ENCODE assay signal across 28 cellular contexts in the genomic region with DNA sequence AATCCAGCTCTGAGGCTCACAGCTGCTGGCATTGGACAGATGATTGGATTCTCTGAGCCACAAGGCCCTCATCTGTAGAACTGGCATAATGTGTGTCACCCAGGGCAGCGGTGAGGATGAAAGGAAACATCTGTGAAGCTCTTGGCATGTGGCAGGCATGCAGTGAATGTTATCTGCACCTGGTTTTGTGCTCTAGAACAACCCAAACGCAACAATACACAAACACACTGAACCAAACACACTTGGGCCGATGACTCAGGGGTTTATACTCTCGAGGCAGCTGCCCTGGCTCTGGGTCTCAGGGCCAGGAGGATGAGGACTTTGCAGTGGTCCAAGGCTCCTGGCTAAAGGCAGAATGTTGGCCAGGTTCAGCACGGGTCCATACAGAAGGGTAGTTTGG.
A peak's percentile ranks its signal among the peaks of the same experiment; 100 is the strongest.
DNase-seq lines count a peak whose midpoint lies in the region; ATAC-seq and TF ChIP-seq lines count a peak whose summit lies in the region.
"Had no signal": no experiment of that assay in that cellular context is flagged by ENCODE, and none has a peak within 500 bp of the region (broad histone marks: within the 10 kb centered on the region; RNA-seq: fewer than 3 reads in every experiment).

No MANE protein-coding gene starts in this region.

- TF ChIP-seq EP300 in stomach (IDR thresholded peaks at IDR 0.05) = no peak

- DNase-seq in AG08396 (ENCODE audit: low spot score) (peak; percentile 74), amniotic epithelial cell (ENCODE audit: low read depth) (peak; percentile 46), fibroblast of the aortic adventitia (ENCODE audit: low read depth) (peak; percentile 32), omental fat pad (ENCODE audit: low spot score) (no peak), DMS 273 (lab: John Stamatoyannopoulos, UW; ENCODE audit: unreplicated experiment) (no peak), NCI-H2029 treated with DMSO at 0.1 percent for 48 hours (lab: John Stamatoyannopoulos, UW) (no peak), stomach (no peak)
- DNase-seq: activated CD4-positive, alpha-beta memory T cell treated with anti-CD3 and anti-CD28 coated beads for 36 hours; activated CD4-positive, CD25-positive, alpha-beta regulatory T cell treated with anti-CD3 and anti-CD28 coated beads, Interleukin-2, amount 50 U/mL, for 72 hours; activated CD8-positive, alpha-beta memory T cell treated with anti-CD3 and anti-CD28 coated beads, Interleukin-2, amount 50 U/mL, for 48 hours; COR-L47; DND-41; HCEC 1CT; KBM-7; MG63; NCI-H1436; NCI-H446 treated with DMSO at 0.1 percent for 48 hours; NCI-H82; stimulated activated CD8-positive, alpha-beta memory T cell treated with anti-CD3 and anti-CD28 coated beads, Interleukin-4, amount 100 ng/mL, for 48 hours; stimulated activated naive CD8-positive, alpha-beta T cell treated with anti-CD3 and anti-CD28 coated beads, Interleukin-15, amount 100 ng/mL, for 72 hours; transverse colon had no signal

- TF ChIP-seq CTCF in fibroblast of the aortic adventitia (IDR thresholded peaks at IDR 0.05; ENCODE audit: insufficient read depth, low read length) (no peak), omental fat pad (IDR thresholded peaks at IDR 0.05) (no peak), stomach (IDR thresholded peaks at IDR 0.05) (no peak)

- H3K4me1 ChIP-seq in stomach = peaks cover 0 to 13% (median 7%) of the 10 kb centered on the region in 4 donors
- H3K4me1 ChIP-seq: neural progenitor cell, psoas muscle, transverse colon had no signal

- H3K27me3 ChIP-seq in stomach = no peaks in the 10 kb centered on the region
- H3K27me3 ChIP-seq: BLaER1 treated with 17β-estradiol and CSF1 and Interleukin-3, amounts not matched to agents 10 nM and 100 nM; MG63; neural progenitor cell; transverse colon had no signal

- TF ChIP-seq POLR2A in stomach (IDR thresholded peaks at IDR 0.05) = no peak

- peak; percentile 4 for ATAC-seq in omental fat pad (ENCODE audit: low FRiP score)
- ATAC-seq in GM21423 (IDR thresholded peaks at IDR 0.05; ENCODE audit: unreplicated experiment) = no peak
- ATAC-seq: psoas muscle; stimulated activated naive CD8-positive, alpha-beta T cell treated with anti-CD3 and anti-CD28 coated beads, Interleukin-15, amount 100 ng/mL, for 72 hours had no signal

- intact Hi-C loops in stomach (cut with DNase I; ENCODE audit: low total_unique reads) = no loop called here

- peak overlapping the region in 1 of 5 donors; percentile 17 for H3K27ac ChIP-seq in stomach
- H3K27ac ChIP-seq: neural progenitor cell, psoas muscle, RWPE1, SK-N-MC, transverse colon had no signal

- H3K36me3 ChIP-seq in stomach = peaks cover 32 to 96% (median 96%) of the 10 kb centered on the region in 4 donors
- H3K36me3 ChIP-seq: neural progenitor cell had no signal

- WGBS in stomach, 5 donors = 36 to 55% (median 41%) methylated on average over 5 of the region's 5 CpGs

- no peaks in the 10 kb centered on the region for H3K9me3 ChIP-seq in stomach
- H3K9me3 ChIP-seq: MG63, psoas muscle, transverse colon had no signal

- H3K4me3 ChIP-seq in fibroblast of the aortic adventitia (ENCODE audit: low read depth, low read length) (no peak overlapping the region), stomach (no peak overlapping the region)
- H3K4me3 ChIP-seq: BLaER1 treated with 17β-estradiol and CSF1 and Interleukin-3, amounts not matched to agents 10 nM and 100 nM; lung; MG63; neural progenitor cell; psoas muscle; SK-N-MC; transverse colon had no signal

Comparison
In these comparisons a context has a peak if more than half of its experiments do, and no peak if none do; other contexts are left out.
1. DNase-seq: peak in AG08396 (single experiment), amniotic epithelial cell (single experiment) and fibroblast of the aortic adventitia (single experiment); none in omental fat pad (single experiment), DMS 273 (single experiment), NCI-H2029 treated with DMSO at 0.1 percent for 48 hours (single experiment) and stomach (single experiment).